In the genomic region with DNA sequence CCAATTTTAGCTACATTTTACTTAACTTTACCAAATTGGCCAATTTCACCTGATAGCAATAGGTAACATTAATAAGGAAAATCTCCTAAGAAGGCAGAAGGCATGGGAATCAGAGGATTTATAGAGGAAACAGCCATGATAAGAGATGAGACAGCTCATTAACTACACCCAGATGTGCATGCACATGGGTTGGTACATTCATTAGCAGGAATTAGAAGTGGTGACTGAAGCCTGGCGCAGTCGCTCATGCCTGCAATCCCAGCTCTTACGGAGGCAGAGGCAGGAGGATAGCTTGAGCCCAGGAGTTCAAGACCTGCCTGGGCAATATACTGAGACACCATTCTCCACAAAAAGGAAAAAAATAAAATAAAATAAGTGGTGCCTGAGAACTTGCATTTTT, we compare ENCODE assay signal across 19 cellular contexts.
"Had no signal": no experiment of that assay in that cellular context is flagged by ENCODE, and none has a peak within 500 bp of the region (broad histone marks: within the 10 kb centered on the region; RNA-seq: fewer than 3 reads in every experiment).

No MANE protein-coding gene starts in this region.

- DNase-seq: dermis blood vessel endothelial cell; dorsolateral prefrontal cortex; effector CD4-positive, alpha-beta T cell; effector memory CD4-positive, alpha-beta T cell; foreskin melanocyte; gastrocnemius medialis; glutamatergic neuron; head of caudate nucleus; heart right ventricle; hippocampal formation; left cardiac atrium; left lung; left ventricle myocardium superior; lower lobe of right lung; mesenchymal stem cell; mucosa of descending colon; naive B cell had no signal

- H3K36me3 ChIP-seq: esophagus muscularis mucosa, gastrocnemius medialis, heart right ventricle, left lung, lower lobe of right lung had no signal

- H3K4me3 ChIP-seq: coronary artery, dorsolateral prefrontal cortex, esophagus muscularis mucosa, gastrocnemius medialis, heart right ventricle, left lung, lower lobe of right lung, mucosa of descending colon had no signal

- H3K4me1 ChIP-seq: esophagus muscularis mucosa, gastrocnemius medialis, heart right ventricle, left lung, lower lobe of right lung had no signal

- H3K27ac ChIP-seq: coronary artery, dorsolateral prefrontal cortex, esophagus muscularis mucosa, gastrocnemius medialis, heart right ventricle, left lung, lower lobe of right lung had no signal

- H3K27me3 ChIP-seq: dorsolateral prefrontal cortex, esophagus muscularis mucosa, gastrocnemius medialis, heart right ventricle, left lung had no signal

- ATAC-seq: gastrocnemius medialis, heart right ventricle, left cardiac atrium, left lung, left ventricle myocardium superior, lower lobe of right lung had no signal

- H3K9me3 ChIP-seq: esophagus muscularis mucosa, gastrocnemius medialis, heart right ventricle, left lung, lower lobe of right lung, mucosa of descending colon had no signal
